ENCODE assay signal across 9 cellular contexts in the genomic region with DNA sequence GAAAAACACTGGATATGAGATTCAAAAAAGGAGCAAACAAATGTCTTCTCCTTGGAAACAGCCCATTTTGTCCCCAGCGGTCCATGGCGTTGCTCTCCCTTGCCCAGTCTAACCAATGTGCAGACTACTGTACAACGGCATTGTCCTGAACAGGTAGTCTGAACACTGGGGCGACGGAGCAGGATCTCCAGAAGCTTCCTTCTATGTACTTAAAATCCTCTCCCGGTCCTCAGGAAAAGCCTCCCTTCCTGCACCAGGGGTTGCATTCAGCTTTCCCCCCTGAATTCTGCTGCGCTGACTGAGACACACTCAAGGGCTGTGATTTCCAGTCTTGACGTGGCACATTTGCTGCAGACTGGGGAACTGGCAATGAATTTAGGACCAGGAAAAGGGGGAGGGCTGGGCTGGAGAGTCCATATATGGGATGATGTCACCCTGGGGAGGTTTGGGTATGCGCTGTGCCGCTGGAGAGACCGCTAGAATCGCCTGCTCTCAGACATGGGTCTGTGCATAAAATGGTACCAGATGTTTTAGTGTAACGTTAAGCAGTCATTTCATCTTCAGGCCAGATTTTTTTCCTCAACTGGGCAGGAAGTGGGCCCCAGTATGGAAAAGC.
A peak's percentile ranks its signal among the peaks of the same experiment; 100 is the strongest.
DNase-seq lines count a peak whose midpoint lies in the region; ATAC-seq and TF ChIP-seq lines count a peak whose summit lies in the region.
"Had no signal": no experiment of that assay in that cellular context is flagged by ENCODE, and none has a peak within 500 bp of the region (broad histone marks: within the 10 kb centered on the region; RNA-seq: fewer than 3 reads in every experiment).

No MANE protein-coding gene starts in this region.

- H3K4me3 Mint-ChIP-seq in T-helper 17 cell (no peak overlapping the region), progenitor cell of endocrine pancreas (ENCODE audit: low read depth) (peak overlapping the region; percentile 20)

- no peaks in the 10 kb centered on the region for H3K9me3 ChIP-seq in T-helper 17 cell (ENCODE audit: control insufficient read depth, low read length, poor library complexity, severe bottlenecking)

- TF ChIP-seq CTCF in progenitor cell of endocrine pancreas (IDR thresholded peaks at IDR 0.05; ENCODE audit: unreplicated experiment): no peak

- intact Hi-C loops in cardiac septum (cut with DNase I): loop anchor here (2.0 kb wide), 2 partner anchors 36 to 214 kb away; no protein-coding TSS in a partner anchor

- H3K27ac Mint-ChIP-seq in T-helper 17 cell (peak overlapping the region; percentile 57), progenitor cell of endocrine pancreas (no peak overlapping the region)

- H3K4me1 Mint-ChIP-seq in T-helper 17 cell (no peaks in the 10 kb centered on the region), progenitor cell of endocrine pancreas (ENCODE audit: low read depth) (peaks cover 38% of the 10 kb centered on the region)

- peak; percentile 87 for DNase-seq in AG20443 (ENCODE audit: low spot score)
- DNase-seq in T-helper 17 cell: no peak
- peak; percentile 81 for DNase-seq in cardiac septum (ENCODE audit: low spot score)
- DNase-seq in progenitor cell of endocrine pancreas (ENCODE audit: low spot score, unreplicated experiment): no peak
- no peak for DNase-seq in middle frontal gyrus (ENCODE audit: extremely low spot score, low spot score)
- DNase-seq in activated gamma-delta T cell treated with Interleukin-2 at 50 U/mL for 16 hours: no peak
- DNase-seq in iPS-NIHi7 (ENCODE audit: extremely low spot score): no peak
- no peak for DNase-seq in T-helper 9 cell
- DNase-seq: stimulated activated naive CD4-positive, alpha-beta T cell treated with Interleukin-2 at 50 U/mL for 16 hours had no signal

- H3K9me3 Mint-ChIP-seq in progenitor cell of endocrine pancreas (ENCODE audit: low read depth): no peaks in the 10 kb centered on the region

- H3K36me3 Mint-ChIP-seq in T-helper 17 cell (ENCODE audit: low read depth) (no peaks in the 10 kb centered on the region), progenitor cell of endocrine pancreas (ENCODE audit: insufficient read depth) (no peaks in the 10 kb centered on the region)

- no peak for ATAC-seq in T-helper 17 cell

- no peaks in the 10 kb centered on the region for H3K27me3 Mint-ChIP-seq in T-helper 17 cell
- no peaks in the 10 kb centered on the region for H3K27me3 Mint-ChIP-seq in progenitor cell of endocrine pancreas

Comparison
In these comparisons a context has a peak if more than half of its experiments do, and no peak if none do; other contexts are left out.
1. DNase-seq: peak in AG20443 (single experiment) and cardiac septum (single experiment); none in T-helper 17 cell (0 of 3), progenitor cell of endocrine pancreas (single experiment), middle frontal gyrus (single experiment), activated gamma-delta T cell treated with Interleukin-2 at 50 U/mL for 16 hours (single experiment), iPS-NIHi7 (single experiment) and T-helper 9 cell (single experiment).